Comparison of ENCODE assay signal across 8 cellular contexts in genomic region chr6:168132531-168133184, GRCh38. TPM values are rescaled to one million over a fixed set of nuclear protein-coding genes. Genes with fewer than 3 reads are reported as not detected.
DNase-seq lines count a peak whose midpoint lies in the region; ATAC-seq, FAIRE-seq and TF ChIP-seq lines count a peak whose summit lies in the region.

No MANE protein-coding gene starts in this region.

- H3K4me2 ChIP-seq in skeletal muscle satellite cell (ENCODE audit: low read length), result peak overlapping the region; percentile 68

- no peak for TF ChIP-seq POLR2A in GM12891 (IDR thresholded peaks at IDR 0.05; ENCODE audit: low read depth, low read length)

- H3K9me3 ChIP-seq in skeletal muscle satellite cell (replicated peaks; ENCODE audit: low read length), result no peaks in the 10 kb centered on the region

- peak; percentile 54 for TF ChIP-seq CTCF in astrocyte of the cerebellum (IDR thresholded peaks at IDR 0.05; ENCODE audit: low read depth, low read length, missing control alignments)

- in situ Hi-C loops in astrocyte of the cerebellum (cut with HindIII; ENCODE audit: low sequenced_read_pairs), result no loop called here

- H3K27me3 ChIP-seq in H7 (ENCODE audit: control insufficient read depth, insufficient read depth, low read length), result peaks cover 2% of the 10 kb centered on the region; the same call in 1 of the 2 replicates
- H3K27me3 ChIP-seq in skeletal muscle satellite cell (ENCODE audit: control insufficient read depth, insufficient read depth, low read length), result peaks cover 4% of the 10 kb centered on the region

- peaks cover 18% of the 10 kb centered on the region for H3K4me1 ChIP-seq in skeletal muscle satellite cell (ENCODE audit: control insufficient read depth, insufficient read depth, low read length)

- peak overlapping the region; percentile 55 for H3K9ac ChIP-seq in skeletal muscle satellite cell (ENCODE audit: low read depth, low read length)

- ATAC-seq in GM19035 (IDR thresholded peaks at IDR 0.05; ENCODE audit: unreplicated experiment) (no peak), GM19452 (IDR thresholded peaks at IDR 0.05; ENCODE audit: unreplicated experiment) (no peak)

- no peak for FAIRE-seq in GM12891 (lab: Jason Lieb, UNC)

- H3K36me3 ChIP-seq in H7 (replicated peaks; ENCODE audit: control insufficient read depth, insufficient read depth, low read length) (no peaks in the 10 kb centered on the region), skeletal muscle satellite cell (ENCODE audit: insufficient read depth, low read length) (no peaks in the 10 kb centered on the region)

- DNase-seq in H7 (peak; percentile 92), astrocyte of the cerebellum (ENCODE audit: low read depth) (peak; percentile 49), iPS-NIHi11 (ENCODE audit: low spot score) (peak; percentile 81), GM12891 (ENCODE audit: insufficient read length, low spot score) (no peak), NOMO-1 treated with dmso at 0.1 percent for 144 hours (lab: John Stamatoyannopoulos, UW; ENCODE audit: unreplicated experiment) (no peak)

- H3K4me3 ChIP-seq in H7 (ENCODE audit: insufficient read depth, low read depth, low read length), result no peak overlapping the region
- no peak overlapping the region for H3K4me3 ChIP-seq in astrocyte of the cerebellum (ENCODE audit: low read depth, low read length)
- peak overlapping the region; percentile 48 for H3K4me3 ChIP-seq in skeletal muscle satellite cell (ENCODE audit: low read length)

TF ChIP-seq in GM12891, 5 proteins besides CTCF, POLR2A, EP300 and RAD21:
- TF ChIP-seq SPI1 (IDR thresholded peaks at IDR 0.05; ENCODE audit: low read depth, low read length) (no peak), POU2F2 (IDR thresholded peaks at IDR 0.05; ENCODE audit: low read depth, low read length) (no peak), POLR2AphosphoS5 (IDR thresholded peaks at IDR 0.05; ENCODE audit: low read depth, low read length) (no peak), TAF1 (IDR thresholded peaks at IDR 0.05; ENCODE audit: low read depth, low read length) (no peak), PAX5 (IDR thresholded peaks at IDR 0.05; ENCODE audit: insufficient read depth, low read length, severe bottlenecking) (no peak)

RNA-seq across cellular contexts. Expression of gene FRMD1, which starts 53.6 kb away (rescaled TPM):
- 0.11 TPM in 1 of 2 replicates, not detected in the other for total RNA-seq in H7 (2014; rRNA removed; shearing (Covaris generic))
- not detected in 2 replicates for total RNA-seq in skeletal muscle satellite cell (2012; rRNA removed)
- polyA plus RNA-seq in GM12891 (2012; ENCODE audit: low read depth, missing spikeins), result 0.08 TPM

Comparison
In these comparisons a context has a peak if more than half of its experiments do, and no peak if none do; other contexts are left out.
1. DNase-seq: peak in H7 (single experiment), astrocyte of the cerebellum (single experiment) and iPS-NIHi11 (single experiment); none in GM12891 (single experiment) and NOMO-1 treated with dmso at 0.1 percent for 144 hours (single experiment).